Comparison of ENCODE assay signal across 20 cellular contexts in the genomic region with DNA sequence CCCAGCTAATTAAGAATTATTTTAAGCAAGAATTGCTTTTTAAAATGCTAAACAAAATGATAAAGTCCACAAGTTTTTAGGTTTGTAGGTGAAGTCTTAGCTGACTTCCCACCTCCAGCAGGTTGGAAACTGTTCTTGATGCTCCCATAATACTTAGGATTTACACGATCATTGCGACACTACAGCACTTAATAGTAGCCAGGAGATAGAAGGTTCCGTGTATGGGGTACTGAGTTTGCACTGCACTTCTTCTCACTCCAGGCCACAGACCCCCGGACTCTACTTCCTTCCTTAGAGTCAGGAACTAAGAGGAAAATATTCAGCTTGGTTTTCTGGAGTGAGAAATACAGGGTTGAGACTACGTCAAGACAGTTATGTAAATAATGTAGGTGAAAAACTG. TPM values are rescaled to one million over a fixed set of nuclear protein-coding genes. Genes with fewer than 3 reads are reported as not detected.
DNase-seq lines count a peak whose midpoint lies in the region; ATAC-seq, FAIRE-seq and TF ChIP-seq lines count a peak whose summit lies in the region.
"Had no signal": no experiment of that assay in that cellular context is flagged by ENCODE, and none has a peak within 500 bp of the region (broad histone marks: within the 10 kb centered on the region; RNA-seq: fewer than 3 reads in every experiment).

No MANE protein-coding gene starts in this region.

- H3K18ac ChIP-seq in mesenchymal stem cell (ENCODE audit: low read depth in 1 of 2, low read length in 2 of 2): peak overlapping the region; percentile 55 to 71

- peak overlapping the region in 1 of 2 experiments; percentile 81 for H3K4ac ChIP-seq in mesenchymal stem cell (ENCODE audit: low read depth in 1 of 2, low read length in 2 of 2)

- no peak overlapping the region for H4K8ac ChIP-seq in mesenchymal stem cell (ENCODE audit: low read length)

- POLR2A ChIA-PET in MCF 10A (lab: Yijun Ruan, JAX): interaction anchor here (0.7 to 3.1 kb wide), 9 partner anchors 10 to 216 kb away, joined by 3 to 21 read pairs (median 5); no protein-coding TSS in a partner anchor

- H2BK120ac ChIP-seq in mesenchymal stem cell (ENCODE audit: low read depth, low read length): peak overlapping the region; percentile 68

- no peak overlapping the region for H3K27ac ChIP-seq in breast epithelium
- peak overlapping the region; percentile 57 for H3K27ac ChIP-seq in astrocyte (ENCODE audit: low read depth, low read length)
- no peak overlapping the region for H3K27ac ChIP-seq in mesenchymal stem cell (ENCODE audit: low read length, poor library complexity, severe bottlenecking)
- peak overlapping the region; percentile 81 for H3K27ac ChIP-seq in upper lobe of right lung
- peak overlapping the region in 23 of 59 donors; percentile 1 to 73 (median 47) for H3K27ac ChIP-seq in dorsolateral prefrontal cortex
- H3K27ac ChIP-seq: KMS-11 had no signal

- H2AK5ac ChIP-seq in mesenchymal stem cell (ENCODE audit: low read length, severe bottlenecking): peak overlapping the region; percentile 85

- no peak overlapping the region for H2BK5ac ChIP-seq in mesenchymal stem cell (ENCODE audit: low read depth, low read length, poor library complexity, severe bottlenecking)

- H3K14ac ChIP-seq in mesenchymal stem cell (ENCODE audit: low read length in 2 of 2): no peak overlapping the region

- 60% methylated on average over 2 of the region's 5 CpGs for WGBS in mesenchymal stem cell

- H2AFZ ChIP-seq in astrocyte (ENCODE audit: low read depth, low read length): no peak overlapping the region
- no peak overlapping the region for H2AFZ ChIP-seq in mesenchymal stem cell (ENCODE audit: low read depth, low read length)

- peak overlapping the region; percentile 93 for H3K27ac Mint-ChIP-seq in MCF 10A (ENCODE audit: low read depth, unreplicated experiment)
- peak overlapping the region; percentile 69 for H3K27ac Mint-ChIP-seq in astrocyte (ENCODE audit: unreplicated experiment)
- H3K27ac Mint-ChIP-seq: progenitor cell of endocrine pancreas had no signal

- ATAC-seq in upper lobe of right lung: no peak
- ATAC-seq in HG02678 (IDR thresholded peaks at IDR 0.05; ENCODE audit: unreplicated experiment): no peak

- no peak for DNase-seq in MCF 10A (ENCODE audit: unreplicated experiment)
- no peak for DNase-seq in breast epithelium (ENCODE audit: low spot score in 2 of 2)
- DNase-seq in astrocyte (ENCODE audit: low read depth): no peak
- no peak for DNase-seq in mesenchymal stem cell
- DNase-seq in upper lobe of right lung: no peak
- DNase-seq in dorsolateral prefrontal cortex: no peak
- DNase-seq in HuH-7.5 (ENCODE audit: low spot score): no peak
- DNase-seq: activated CD4-positive, alpha-beta T cell treated with anti-CD3 and anti-CD28 coated beads for 1 hour; activated CD8-positive, alpha-beta memory T cell treated with anti-CD3 and anti-CD28 coated beads, Interleukin-2, amount 50 U/mL, for 48 hours; H7; NCI-H1694; NCI-H524 treated with DMSO at 0.1 percent for 48 hours had no signal

- no peaks in the 10 kb centered on the region for H4K20me1 ChIP-seq in astrocyte (ENCODE audit: insufficient read depth, low read length)

- TF ChIP-seq CTCF in MCF 10A (IDR thresholded peaks at IDR 0.05; ENCODE audit: unreplicated experiment) (no peak), breast epithelium (IDR thresholded peaks at IDR 0.05) (no peak), astrocyte (IDR thresholded peaks at IDR 0.05; ENCODE audit: insufficient read depth, low read depth, low read length) (no peak), upper lobe of right lung (IDR thresholded peaks at IDR 0.05) (no peak), dorsolateral prefrontal cortex (IDR thresholded peaks at IDR 0.05 in 54 of 56, conservative IDR thresholded peaks at IDR 0.05 in 2 of 56; ENCODE audit: low read depth in 1 of 56, partially characterized antibody in 56 of 56) (no peak)

- no peaks in the 10 kb centered on the region for H3K9me3 Mint-ChIP-seq in MCF 10A (ENCODE audit: unreplicated experiment)
- no peaks in the 10 kb centered on the region for H3K9me3 Mint-ChIP-seq in astrocyte (ENCODE audit: unreplicated experiment)

- no peak overlapping the region for H3K23ac ChIP-seq in mesenchymal stem cell (ENCODE audit: low read length in 2 of 2)

- no peak for FAIRE-seq in astrocyte (lab: Jason Lieb, UNC)
- FAIRE-seq: A204.1, D721Med, endometrium, islet of Langerhans had no signal

- intact Hi-C loops in MCF 10A (cut with micrococcal nuclease): loop anchor here (2.0 to 5.0 kb wide), 2 partner anchors 87 to 195 kb away; no protein-coding TSS in a partner anchor
- intact Hi-C loops in breast epithelium (cut with DNase I; ENCODE audit: low total_unique reads): no loop called here
- intact Hi-C loops in upper lobe of right lung (cut with DNase I): no loop called here
- intact Hi-C loops in dorsolateral prefrontal cortex (cut with DNase I): no loop called here

- no peak overlapping the region for H3K9ac ChIP-seq in astrocyte (ENCODE audit: low read length)
- H3K9ac ChIP-seq in mesenchymal stem cell (ENCODE audit: low read length): no peak overlapping the region
- H3K9ac ChIP-seq: KMS-11 had no signal

- H4K91ac ChIP-seq in mesenchymal stem cell (ENCODE audit: low read length): no peak overlapping the region

- TF ChIP-seq POLR2A in breast epithelium (IDR thresholded peaks at IDR 0.05): no peak

- H3K36me3 Mint-ChIP-seq in MCF 10A (ENCODE audit: insufficient read depth, unreplicated experiment): no peaks in the 10 kb centered on the region
- H3K36me3 Mint-ChIP-seq in astrocyte (ENCODE audit: low read depth, unreplicated experiment): no peaks in the 10 kb centered on the region

- H2BK12ac ChIP-seq in mesenchymal stem cell (ENCODE audit: low read length in 2 of 2): peak overlapping the region; percentile 59 to 91

- CTCF ChIA-PET in MCF 10A (lab: Yijun Ruan, JAX): interaction anchor here (1.1 to 1.8 kb wide), 4 partner anchors 10 to 270 kb away, joined by 3 to 4 read pairs (median 4); no protein-coding TSS in a partner anchor

- no peaks in the 10 kb centered on the region for H3K79me1 ChIP-seq in mesenchymal stem cell (replicated peaks; ENCODE audit: low read length, poor library complexity, severe bottlenecking)

- no TSS peak for BruUV-seq in MCF 10A (replicated peaks; lab: Mats Ljungman, UMichigan)

- H3K9me3 ChIP-seq in breast epithelium (no peaks in the 10 kb centered on the region), astrocyte (ENCODE audit: insufficient read depth, low read depth, low read length) (no peaks in the 10 kb centered on the region), mesenchymal stem cell (ENCODE audit: control insufficient read depth, low read length) (no peaks in the 10 kb centered on the region), upper lobe of right lung (no peaks in the 10 kb centered on the region)

- no peak overlapping the region for H3K4me2 ChIP-seq in astrocyte (ENCODE audit: low read length)
- no peak overlapping the region for H3K4me2 ChIP-seq in mesenchymal stem cell (ENCODE audit: low read length, poor library complexity, severe bottlenecking)
- H3K4me2 ChIP-seq: KMS-11 had no signal

- H3K4me1 ChIP-seq in breast epithelium (no peaks in the 10 kb centered on the region), astrocyte (ENCODE audit: insufficient read depth, low read length) (peaks cover 10% of the 10 kb centered on the region), mesenchymal stem cell (ENCODE audit: control insufficient read depth, insufficient read depth, low read depth, low read length) (no peaks in the 10 kb centered on the region), upper lobe of right lung (peaks cover 4% of the 10 kb centered on the region)

- no peak overlapping the region for H2BK15ac ChIP-seq in mesenchymal stem cell (ENCODE audit: low read depth, poor library complexity, severe bottlenecking)

- H3K36me3 ChIP-seq in breast epithelium: no peaks in the 10 kb centered on the region
- no peaks in the 10 kb centered on the region for H3K36me3 ChIP-seq in astrocyte (ENCODE audit: insufficient read depth, low read length)
- H3K36me3 ChIP-seq in mesenchymal stem cell (ENCODE audit: control insufficient read depth in 1 of 2, insufficient read depth in 2 of 2, low read depth in 1 of 2, low read length in 2 of 2): no peaks in the 10 kb centered on the region
- no peaks in the 10 kb centered on the region for H3K36me3 ChIP-seq in upper lobe of right lung

- H3K4me1 Mint-ChIP-seq in MCF 10A (ENCODE audit: insufficient read depth, unreplicated experiment): peaks cover 32% of the 10 kb centered on the region
- H3K4me1 Mint-ChIP-seq in astrocyte (ENCODE audit: low read depth, unreplicated experiment): peaks cover 20% of the 10 kb centered on the region

- no peak overlapping the region for H3K4me3 ChIP-seq in breast epithelium
- H3K4me3 ChIP-seq in astrocyte (ENCODE audit: insufficient read depth, low read depth, low read length): no peak overlapping the region
- no peak overlapping the region for H3K4me3 ChIP-seq in mesenchymal stem cell (ENCODE audit: insufficient read depth in 1 of 2, low read depth in 1 of 2, low read length in 2 of 2)
- no peak overlapping the region for H3K4me3 ChIP-seq in upper lobe of right lung
- H3K4me3 ChIP-seq in dorsolateral prefrontal cortex: no peak overlapping the region

- H3K4me3 Mint-ChIP-seq in MCF 10A (ENCODE audit: unreplicated experiment) (no peak overlapping the region), astrocyte (ENCODE audit: unreplicated experiment) (no peak overlapping the region)

- no peaks in the 10 kb centered on the region for H3K79me2 ChIP-seq in astrocyte (ENCODE audit: insufficient read depth, low read length)

- H3K27me3 ChIP-seq in breast epithelium (no peaks in the 10 kb centered on the region), astrocyte (ENCODE audit: insufficient read depth, low read length) (no peaks in the 10 kb centered on the region), mesenchymal stem cell (ENCODE audit: control insufficient read depth in 1 of 2, insufficient read depth in 1 of 2, low read length in 2 of 2) (no peaks in the 10 kb centered on the region), upper lobe of right lung (no peaks in the 10 kb centered on the region), dorsolateral prefrontal cortex (no peaks in the 10 kb centered on the region)

- H3K27me3 Mint-ChIP-seq in MCF 10A (ENCODE audit: insufficient read depth, unreplicated experiment) (no peaks in the 10 kb centered on the region), astrocyte (ENCODE audit: low read depth, unreplicated experiment) (no peaks in the 10 kb centered on the region)
- H3K27me3 Mint-ChIP-seq: activated naive CD8-positive, alpha-beta T cell; progenitor cell of endocrine pancreas had no signal

RNA-seq across cellular contexts. Expression of a gene that starts 56.1 kb away (rescaled TPM):
- total RNA-seq in MCF 10A (2022): 20.8 and 30.8 TPM in 2 replicates
- 100 to 1,000 TPM; 104 to 459 (median 193) TPM for total RNA-seq in breast epithelium
- total RNA-seq in astrocyte: 117 and 118 TPM in 2 replicates
- 54.2 TPM for polyA plus RNA-seq in mesenchymal stem cell (2013, experiment 1 of 2)
- 54.0 TPM for polyA plus RNA-seq in mesenchymal stem cell (2013, experiment 2 of 2)
- total RNA-seq in upper lobe of right lung: 204 TPM
- 100 to 1,000 TPM in 82 of 120 experiments, 10 to 100 TPM in 38; 31.4 to 701 (median 120) TPM for total RNA-seq in dorsolateral prefrontal cortex

Comparison
In these comparisons a context has a peak if more than half of its experiments do, and no peak if none do; other contexts are left out.
1. H3K27ac ChIP-seq: peak in astrocyte (single experiment) and upper lobe of right lung (single experiment); none in breast epithelium (0 of 2) and mesenchymal stem cell (single experiment).